In the genomic region with DNA sequence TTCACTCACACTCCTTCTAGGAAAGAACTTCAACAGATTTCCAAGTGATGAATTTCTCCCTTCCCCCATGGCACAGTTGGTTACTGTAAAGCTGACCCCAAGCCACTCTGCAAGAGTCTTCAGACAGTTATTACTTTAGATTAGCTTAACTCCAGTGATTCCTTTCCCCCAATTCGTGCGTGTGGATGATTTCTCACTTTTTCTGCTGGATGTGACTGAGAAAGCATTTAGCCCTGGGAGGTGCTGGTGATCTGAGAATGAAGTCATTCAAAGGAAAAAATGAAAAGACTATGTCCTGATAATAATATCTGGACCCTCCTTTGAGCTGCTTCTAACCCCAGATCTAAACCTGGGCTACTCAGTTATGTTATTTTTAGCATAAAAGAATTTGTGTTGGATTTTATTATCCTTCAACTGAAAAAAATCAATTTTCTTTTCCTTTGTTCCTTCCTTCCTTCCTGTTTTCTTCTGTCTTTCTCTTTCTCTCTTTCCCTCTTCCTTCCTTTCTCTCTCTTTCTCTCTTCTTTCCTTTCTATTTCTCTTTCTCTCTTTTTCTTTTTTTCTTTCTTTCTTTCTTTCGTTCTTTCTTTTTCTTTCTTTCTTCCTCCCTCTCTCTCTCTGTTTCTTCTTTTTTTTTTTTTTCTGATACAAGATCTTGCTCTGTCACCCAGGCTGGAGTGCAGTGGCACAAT, we compare ENCODE assay signal across 2 cellular contexts.
A peak's percentile ranks its signal among the peaks of the same experiment; 100 is the strongest.
TF ChIP-seq lines count a peak whose summit lies in the region.

No MANE protein-coding gene starts in this region.

TF ChIP-seq in HEK293, 187 proteins besides CTCF, POLR2A, EP300 and RAD21:
- TF ChIP-seq ZNF10 (tag by site-specific recombination; IDR thresholded peaks at IDR 0.05): no peak
- TF ChIP-seq, protein P1, sequence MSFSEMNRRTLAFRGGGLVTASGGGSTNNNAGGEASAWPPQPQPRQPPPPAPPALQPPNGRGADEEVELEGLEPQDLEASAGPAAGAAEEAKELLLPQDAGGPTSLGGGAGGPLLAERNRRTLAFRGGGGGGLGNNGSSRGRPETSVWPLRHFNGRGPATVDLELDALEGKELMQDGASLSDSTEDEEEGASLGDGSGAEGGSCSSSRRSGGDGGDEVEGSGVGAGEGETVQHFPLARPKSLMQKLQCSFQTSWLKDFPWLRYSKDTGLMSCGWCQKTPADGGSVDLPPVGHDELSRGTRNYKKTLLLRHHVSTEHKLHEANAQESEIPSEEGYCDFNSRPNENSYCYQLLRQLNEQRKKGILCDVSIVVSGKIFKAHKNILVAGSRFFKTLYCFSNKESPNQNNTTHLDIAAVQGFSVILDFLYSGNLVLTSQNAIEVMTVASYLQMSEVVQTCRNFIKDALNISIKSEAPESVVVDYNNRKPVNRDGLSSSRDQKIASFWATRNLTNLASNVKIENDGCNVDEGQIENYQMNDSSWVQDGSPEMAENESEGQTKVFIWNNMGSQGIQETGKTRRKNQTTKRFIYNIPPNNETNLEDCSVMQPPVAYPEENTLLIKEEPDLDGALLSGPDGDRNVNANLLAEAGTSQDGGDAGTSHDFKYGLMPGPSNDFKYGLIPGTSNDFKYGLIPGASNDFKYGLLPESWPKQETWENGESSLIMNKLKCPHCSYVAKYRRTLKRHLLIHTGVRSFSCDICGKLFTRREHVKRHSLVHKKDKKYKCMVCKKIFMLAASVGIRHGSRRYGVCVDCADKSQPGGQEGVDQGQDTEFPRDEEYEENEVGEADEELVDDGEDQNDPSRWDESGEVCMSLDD (tag by site-specific recombination; IDR thresholded peaks at IDR 0.05): no peak
- TF ChIP-seq, protein P2, sequence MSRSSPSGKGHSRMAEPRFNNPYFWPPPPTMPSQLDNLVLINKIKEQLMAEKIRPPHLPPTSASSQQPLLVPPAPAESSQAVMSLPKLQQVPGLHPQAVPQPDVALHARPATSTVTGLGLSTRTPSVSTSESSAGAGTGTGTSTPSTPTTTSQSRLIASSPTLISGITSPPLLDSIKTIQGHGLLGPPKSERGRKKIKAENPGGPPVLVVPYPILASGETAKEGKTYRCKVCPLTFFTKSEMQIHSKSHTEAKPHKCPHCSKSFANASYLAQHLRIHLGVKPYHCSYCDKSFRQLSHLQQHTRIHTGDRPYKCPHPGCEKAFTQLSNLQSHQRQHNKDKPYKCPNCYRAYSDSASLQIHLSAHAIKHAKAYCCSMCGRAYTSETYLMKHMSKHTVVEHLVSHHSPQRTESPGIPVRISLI (tag by site-specific recombination; IDR thresholded peaks at IDR 0.05): no peak
- TF ChIP-seq, protein P3, sequence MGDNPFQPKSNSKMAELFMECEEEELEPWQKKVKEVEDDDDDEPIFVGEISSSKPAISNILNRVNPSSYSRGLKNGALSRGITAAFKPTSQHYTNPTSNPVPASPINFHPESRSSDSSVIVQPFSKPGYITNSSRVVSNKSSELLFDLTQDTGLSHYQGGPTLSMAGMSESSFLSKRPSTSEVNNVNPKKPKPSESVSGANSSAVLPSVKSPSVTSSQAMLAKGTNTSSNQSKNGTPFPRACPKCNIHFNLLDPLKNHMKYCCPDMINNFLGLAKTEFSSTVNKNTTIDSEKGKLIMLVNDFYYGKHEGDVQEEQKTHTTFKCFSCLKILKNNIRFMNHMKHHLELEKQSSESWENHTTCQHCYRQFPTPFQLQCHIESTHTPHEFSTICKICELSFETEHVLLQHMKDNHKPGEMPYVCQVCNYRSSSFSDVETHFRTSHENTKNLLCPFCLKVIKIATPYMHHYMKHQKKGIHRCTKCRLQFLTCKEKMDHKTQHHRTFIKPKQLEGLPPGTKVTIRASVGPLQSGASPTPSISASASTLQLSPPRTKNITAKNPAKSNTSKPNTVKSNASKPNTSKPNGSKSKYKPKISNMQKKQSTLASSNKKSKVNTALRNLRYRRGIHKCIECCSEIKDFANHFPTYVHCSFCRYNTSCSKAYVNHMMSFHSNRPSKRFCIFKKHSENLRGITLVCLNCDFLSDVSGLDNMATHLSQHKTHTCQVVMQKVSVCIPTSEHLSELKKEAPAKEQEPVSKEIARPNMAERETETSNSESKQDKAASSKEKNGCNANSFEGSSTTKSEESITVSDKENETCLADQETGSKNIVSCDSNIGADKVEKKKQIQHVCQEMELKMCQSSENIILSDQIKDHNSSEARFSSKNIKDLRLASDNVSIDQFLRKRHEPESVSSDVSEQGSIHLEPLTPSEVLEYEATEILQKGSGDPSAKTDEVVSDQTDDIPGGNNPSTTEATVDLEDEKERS (tag by site-specific recombination; IDR thresholded peaks at IDR 0.05): no peak
- peak; percentile 80 for TF ChIP-seq ZNF366 (tag by site-specific recombination; conservative IDR thresholded peaks at IDR 0.05)
- TF ChIP-seq GLIS2 (tag by site-specific recombination; IDR thresholded peaks at IDR 0.05): no peak
- TF ChIP-seq ZNF777 (tag by site-specific recombination; IDR thresholded peaks at IDR 0.05; ENCODE audit: borderline replicate concordance): no peak
- peak; percentile 74 for TF ChIP-seq PRDM1 (tag by site-specific recombination; IDR thresholded peaks at IDR 0.05)
- TF ChIP-seq GLI2 (tag by site-specific recombination; IDR thresholded peaks at IDR 0.05; ENCODE audit: borderline replicate concordance, low read depth): no peak
- TF ChIP-seq, protein P4, sequence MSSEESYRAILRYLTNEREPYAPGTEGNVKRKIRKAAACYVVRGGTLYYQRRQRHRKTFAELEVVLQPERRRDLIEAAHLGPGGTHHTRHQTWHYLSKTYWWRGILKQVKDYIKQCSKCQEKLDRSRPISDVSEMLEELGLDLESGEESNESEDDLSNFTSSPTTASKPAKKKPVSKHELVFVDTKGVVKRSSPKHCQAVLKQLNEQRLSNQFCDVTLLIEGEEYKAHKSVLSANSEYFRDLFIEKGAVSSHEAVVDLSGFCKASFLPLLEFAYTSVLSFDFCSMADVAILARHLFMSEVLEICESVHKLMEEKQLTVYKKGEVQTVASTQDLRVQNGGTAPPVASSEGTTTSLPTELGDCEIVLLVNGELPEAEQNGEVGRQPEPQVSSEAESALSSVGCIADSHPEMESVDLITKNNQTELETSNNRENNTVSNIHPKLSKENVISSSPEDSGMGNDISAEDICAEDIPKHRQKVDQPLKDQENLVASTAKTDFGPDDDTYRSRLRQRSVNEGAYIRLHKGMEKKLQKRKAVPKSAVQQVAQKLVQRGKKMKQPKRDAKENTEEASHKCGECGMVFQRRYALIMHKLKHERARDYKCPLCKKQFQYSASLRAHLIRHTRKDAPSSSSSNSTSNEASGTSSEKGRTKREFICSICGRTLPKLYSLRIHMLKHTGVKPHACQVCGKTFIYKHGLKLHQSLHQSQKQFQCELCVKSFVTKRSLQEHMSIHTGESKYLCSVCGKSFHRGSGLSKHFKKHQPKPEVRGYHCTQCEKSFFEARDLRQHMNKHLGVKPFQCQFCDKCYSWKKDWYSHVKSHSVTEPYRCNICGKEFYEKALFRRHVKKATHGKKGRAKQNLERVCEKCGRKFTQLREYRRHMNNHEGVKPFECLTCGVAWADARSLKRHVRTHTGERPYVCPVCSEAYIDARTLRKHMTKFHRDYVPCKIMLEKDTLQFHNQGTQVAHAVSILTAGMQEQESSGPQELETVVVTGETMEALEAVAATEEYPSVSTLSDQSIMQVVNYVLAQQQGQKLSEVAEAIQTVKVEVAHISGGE (tag by site-specific recombination; conservative IDR thresholded peaks at IDR 0.05; ENCODE audit: low read depth): no peak
- no peak for TF ChIP-seq YY1 (tag by site-specific recombination; IDR thresholded peaks at IDR 0.05)

TF ChIP-seq in K562, 482 proteins besides CTCF, POLR2A, EP300 and RAD21:
- TF ChIP-seq, protein P5, sequence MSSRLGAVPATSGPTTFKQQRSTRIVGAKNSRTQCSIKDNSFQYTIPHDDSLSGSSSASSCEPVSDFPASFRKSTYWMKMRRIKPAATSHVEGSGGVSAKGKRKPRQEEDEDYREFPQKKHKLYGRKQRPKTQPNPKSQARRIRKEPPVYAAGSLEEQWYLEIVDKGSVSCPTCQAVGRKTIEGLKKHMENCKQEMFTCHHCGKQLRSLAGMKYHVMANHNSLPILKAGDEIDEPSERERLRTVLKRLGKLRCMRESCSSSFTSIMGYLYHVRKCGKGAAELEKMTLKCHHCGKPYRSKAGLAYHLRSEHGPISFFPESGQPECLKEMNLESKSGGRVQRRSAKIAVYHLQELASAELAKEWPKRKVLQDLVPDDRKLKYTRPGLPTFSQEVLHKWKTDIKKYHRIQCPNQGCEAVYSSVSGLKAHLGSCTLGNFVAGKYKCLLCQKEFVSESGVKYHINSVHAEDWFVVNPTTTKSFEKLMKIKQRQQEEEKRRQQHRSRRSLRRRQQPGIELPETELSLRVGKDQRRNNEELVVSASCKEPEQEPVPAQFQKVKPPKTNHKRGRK (tag; IDR thresholded peaks at IDR 0.05): peak; percentile 87
- TF ChIP-seq FOXA1 (IDR thresholded peaks at IDR 0.05; ENCODE audit: borderline replicate concordance): no peak
- TF ChIP-seq SIN3B (IDR thresholded peaks at IDR 0.05; ENCODE audit: low read depth): no peak
- TF ChIP-seq NELFE (IDR thresholded peaks at IDR 0.05; ENCODE audit: insufficient read depth, insufficient read length): no peak
TF ChIP-seq in K562: peak in this region for 1.
